Comparison of ENCODE assay signal across 1 cellular context in genomic region chr7:148929176-148929575, GRCh38.
A peak's percentile ranks its signal among the peaks of the same experiment; 100 is the strongest.
TF ChIP-seq lines count a peak whose summit lies in the region.

No MANE protein-coding gene starts in this region.

TF ChIP-seq in K562, 482 proteins besides CTCF, POLR2A, EP300 and RAD21 (continued from another document):
- TF ChIP-seq ZBTB49 (CRISPR knock-in tag; IDR thresholded peaks at IDR 0.05; ENCODE audit: borderline replicate concordance), result 0 out of 2 replicates have a peak, but pooled peaks have one; percentile 37
- TF ChIP-seq ZNF780A (CRISPR knock-in tag; IDR thresholded peaks at IDR 0.05), result no peak
- TF ChIP-seq RBBP5 (IDR thresholded peaks at IDR 0.05; ENCODE audit: borderline replicate concordance, insufficient read depth, low read length, poor library complexity, severe bottlenecking), result no peak
- TF ChIP-seq MEF2D (tag; conservative IDR thresholded peaks at IDR 0.05; ENCODE audit: low read depth), result no peak
- TF ChIP-seq MAFF (IDR thresholded peaks at IDR 0.05; ENCODE audit: low read length), result no peak
- no peak for TF ChIP-seq AFF1 (IDR thresholded peaks at IDR 0.05; ENCODE audit: low read depth in 1 of 2, partially characterized antibody in 2 of 2)
